In genomic region chr10:97648557-97649404, GRCh38 we compare ENCODE assay signal across 1 cellular context.
TF ChIP-seq lines count a peak whose summit lies in the region.

No MANE protein-coding gene starts in this region.

TF ChIP-seq in K562, 482 proteins besides CTCF, POLR2A, EP300 and RAD21 (continues in another document):
- TF ChIP-seq PML (IDR thresholded peaks at IDR 0.05; ENCODE audit: low read length) (no peak), ZNF124 (CRISPR knock-in tag; IDR thresholded peaks at IDR 0.05) (no peak), ZNF561 (CRISPR knock-in tag; conservative IDR thresholded peaks at IDR 0.05) (no peak), COPS2 (conservative IDR thresholded peaks at IDR 0.05) (no peak), TAF9B (IDR thresholded peaks at IDR 0.05; ENCODE audit: partially characterized antibody) (no peak), TCFL5 (CRISPR knock-in tag; conservative IDR thresholded peaks at IDR 0.05) (no peak), BRCA1 (IDR thresholded peaks at IDR 0.05) (no peak), BRCA1 (CRISPR knock-in tag; IDR thresholded peaks at IDR 0.05) (no peak), EHMT2 (IDR thresholded peaks at IDR 0.05) (no peak), MAFF (IDR thresholded peaks at IDR 0.05; ENCODE audit: low read length) (no peak), TARDBP (IDR thresholded peaks at IDR 0.05) (no peak), SREBF2 (CRISPR knock-in tag; IDR thresholded peaks at IDR 0.05) (no peak), HNRNPLL (IDR thresholded peaks at IDR 0.05; ENCODE audit: low read depth, low read length, poor library complexity, severe bottlenecking) (no peak), STAT6 (CRISPR knock-in tag; IDR thresholded peaks at IDR 0.05) (no peak), ZNF311 (CRISPR knock-in tag; IDR thresholded peaks at IDR 0.05) (no peak), ZNF444 (CRISPR knock-in tag; IDR thresholded peaks at IDR 0.05) (no peak), MNT (conservative IDR thresholded peaks at IDR 0.05) (0 out of 4 replicates have a peak, but pooled peaks of 1 of the 2 experiments have one; percentile 28), CSDE1 (IDR thresholded peaks at IDR 0.05) (no peak), HMG20A (CRISPR knock-in tag; conservative IDR thresholded peaks at IDR 0.05) (no peak), MEIS2 (IDR thresholded peaks at IDR 0.05; ENCODE audit: partially characterized antibody) (peak; percentile 40), U2AF1 (optimal IDR thresholded peaks at IDR 0.05; ENCODE audit: low read depth, low read length) (no peak), GTF3C2 (IDR thresholded peaks at IDR 0.05; ENCODE audit: borderline replicate concordance, extremely low read depth, insufficient read length) (no peak), POLR3A (IDR thresholded peaks at IDR 0.05; ENCODE audit: borderline replicate concordance, extremely low read depth, insufficient read depth, insufficient read length) (no peak), NR0B1 (IDR thresholded peaks at IDR 0.05; ENCODE audit: partially characterized antibody) (no peak), RNF219 (CRISPR knock-in tag; IDR thresholded peaks at IDR 0.05) (no peak), ZBTB1 (CRISPR knock-in tag; IDR thresholded peaks at IDR 0.05; ENCODE audit: borderline replicate concordance, low read depth) (no peak), SMAD2 (IDR thresholded peaks at IDR 0.05; ENCODE audit: low read depth, low read length) (no peak), ARNT (IDR thresholded peaks at IDR 0.05) (no peak), ZKSCAN8 (CRISPR knock-in tag; IDR thresholded peaks at IDR 0.05) (0 out of 2 replicates have a peak, but pooled peaks have one; percentile 53), PRPF4 (IDR thresholded peaks at IDR 0.05; ENCODE audit: insufficient read depth, low read depth, low read length, poor library complexity, severe bottlenecking) (no peak), JUNB (CRISPR knock-in tag; conservative IDR thresholded peaks at IDR 0.05) (no peak), THAP12 (CRISPR knock-in tag; IDR thresholded peaks at IDR 0.05) (no peak), RAD51 (IDR thresholded peaks at IDR 0.05; ENCODE audit: borderline replicate concordance, low read depth) (no peak; the same call in 1 of the 2 replicates), HDAC8 (tag; IDR thresholded peaks at IDR 0.05) (no peak), SP2 (IDR thresholded peaks at IDR 0.05; ENCODE audit: extremely low read depth, low read depth, low read length, poor library complexity, severe bottlenecking) (no peak), NFE2 (IDR thresholded peaks at IDR 0.05; ENCODE audit: low read depth) (peak; percentile 22; the same call in 1 of the 2 replicates), XRCC3 (IDR thresholded peaks at IDR 0.05) (no peak), SAFB2 (IDR thresholded peaks at IDR 0.05; ENCODE audit: borderline replicate concordance, low read depth, low read length, severe bottlenecking) (no peak), ILK (tag; IDR thresholded peaks at IDR 0.05; ENCODE audit: borderline replicate concordance, low read depth) (no peak), ZNF146 (CRISPR knock-in tag; IDR thresholded peaks at IDR 0.05; ENCODE audit: unreplicated experiment) (no peak), ZNF639 (CRISPR knock-in tag; conservative IDR thresholded peaks at IDR 0.05 in 1 of 2, IDR thresholded peaks at IDR 0.05 in 1 of 2) (peak in 1 of 2 experiments; percentile 63; a peak in 2 of 4 replicates), ZNF586 (CRISPR knock-in tag; conservative IDR thresholded peaks at IDR 0.05) (no peak)
